In the genomic region with DNA sequence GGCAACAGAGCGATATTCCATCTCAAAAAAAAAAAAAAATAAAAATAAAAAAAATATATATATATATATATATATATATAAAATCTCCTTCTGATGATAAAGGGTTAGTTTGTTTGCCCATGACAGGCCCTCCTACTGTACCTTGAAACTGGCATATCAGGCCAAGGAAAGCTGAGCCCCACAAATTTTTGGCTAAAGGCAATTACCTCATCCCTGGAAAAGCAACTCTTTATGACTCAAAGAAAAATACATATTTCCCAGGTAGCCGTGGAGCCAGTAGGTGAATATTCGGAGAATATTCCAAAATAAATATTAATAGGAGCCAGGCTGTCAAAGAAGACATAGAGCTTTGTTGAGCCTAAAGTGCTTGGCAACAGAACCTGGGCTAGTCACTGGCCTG, we compare ENCODE assay signal across 28 cellular contexts.
"Had no signal": no experiment of that assay in that cellular context is flagged by ENCODE, and none has a peak within 500 bp of the region (broad histone marks: within the 10 kb centered on the region; RNA-seq: fewer than 3 reads in every experiment).

No MANE protein-coding gene starts in this region.

- H3K27ac ChIP-seq: stomach, suprapubic skin, testis, thoracic aorta, thyroid gland, tibial artery, tibial nerve, transverse colon, upper lobe of left lung, upper lobe of right lung, uterus, vagina had no signal

- H3K27me3 Mint-ChIP-seq: stimulated activated memory B cell treated with anti-CD40 and anti-IgM and Interleukin-4, amounts not matched to agents 10 μg/mL and 1 μg/mL and 100 μg/mL, for 72 hours; stimulated activated naive B cell treated with anti-CD40 and anti-IgM and Interleukin-4, amounts not matched to agents 10 μg/mL and 1 μg/mL and 100 μg/mL, for 72 hours; stimulated activated naive CD8-positive, alpha-beta T cell treated with anti-CD3 and anti-CD28 coated beads, Interleukin-15, amount 100 ng/mL, for 72 hours; stimulated activated naive CD8-positive, alpha-beta T cell treated with anti-CD3 and anti-CD28 coated beads, Interleukin-15, Interleukin-2, amounts not matched to agents 100 ng/mL and 50 ng/mL, for 24 hours had no signal

- DNase-seq: stimulated activated CD4-positive, alpha-beta T cell treated with anti-CD3 and anti-CD28 coated beads, Interleukin-2, amount 100 ng/mL, for 48 hours; stimulated activated CD4-positive, alpha-beta T cell treated with anti-CD3 and anti-CD28 coated beads, Interleukin-4, amount 100 ng/mL, for 1 hour; stimulated activated CD4-positive, alpha-beta T cell treated with anti-CD3 and anti-CD28 coated beads, Interleukin-4, amount 100 ng/mL, for 24 hours; stimulated activated CD4-positive, alpha-beta T cell treated with anti-CD3 and anti-CD28 coated beads, Interleukin-4, amount 100 ng/mL, for 4 hours; stimulated activated CD8-positive, alpha-beta memory T cell treated with anti-CD3 and anti-CD28 coated beads, Interleukin-4, amount 100 ng/mL, for 48 hours; stimulated activated naive B cell treated with anti-CD40 and anti-IgM and Interleukin-4, amounts not matched to agents 10 μg/mL and 1 μg/mL and 100 μg/mL, for 72 hours; stimulated activated naive CD4-positive, alpha-beta T cell; stimulated activated naive CD4-positive, alpha-beta T cell treated with Interleukin-2 at 50 U/mL for 16 hours; stimulated activated naive CD8-positive, alpha-beta T cell treated with anti-CD3 and anti-CD28 coated beads, Interleukin-15, amount 100 ng/mL, for 72 hours; stimulated activated naive CD8-positive, alpha-beta T cell treated with anti-CD3 and anti-CD28 coated beads, Interleukin-15, Interleukin-2, amounts not matched to agents 100 U/mL and 50 U/mL, for 24 hours; substantia nigra; testis; thyroid gland; transverse colon; trophoblast cell; upper lobe of left lung; upper lobe of right lung; uterus had no signal

- H3K4me1 ChIP-seq: stomach, suprapubic skin, testis, tibial nerve, transverse colon, upper lobe of left lung, upper lobe of right lung, uterus, vagina had no signal

- H3K4me3 ChIP-seq: stomach, suprapubic skin, testis, thoracic aorta, thyroid gland, tibial artery, tibial nerve, transverse colon, upper lobe of left lung, upper lobe of right lung, uterus, vagina had no signal

- H3K4me3 Mint-ChIP-seq: stimulated activated effector memory CD8-positive, alpha-beta T cell treated with anti-CD3 and anti-CD28 coated beads, Interleukin-12 subunit alpha, Interleukin-12 subunit beta, amount 100 ng/mL, for 72 hours; stimulated activated memory B cell treated with anti-CD40 and anti-IgM and Interleukin-4, amounts not matched to agents 10 μg/mL and 1 μg/mL and 100 μg/mL, for 72 hours; stimulated activated naive B cell treated with anti-CD40 and anti-IgM and Interleukin-4, amounts not matched to agents 10 μg/mL and 1 μg/mL and 100 μg/mL, for 72 hours; stimulated activated naive CD8-positive, alpha-beta T cell treated with anti-CD3 and anti-CD28 coated beads, Interleukin-15, amount 100 ng/mL, for 72 hours; stimulated activated naive CD8-positive, alpha-beta T cell treated with anti-CD3 and anti-CD28 coated beads, Interleukin-15, Interleukin-2, amounts not matched to agents 100 ng/mL and 50 ng/mL, for 24 hours; type B pancreatic cell had no signal

- H3K27me3 ChIP-seq: stomach, suprapubic skin, testis, thyroid gland, tibial artery, tibial nerve, transverse colon, upper lobe of left lung, upper lobe of right lung, uterus, vagina had no signal

- H3K36me3 Mint-ChIP-seq: stimulated activated effector memory CD8-positive, alpha-beta T cell treated with anti-CD3 and anti-CD28 coated beads, Interleukin-12 subunit alpha, Interleukin-12 subunit beta, amount 100 ng/mL, for 72 hours; stimulated activated memory B cell treated with anti-CD40 and anti-IgM and Interleukin-4, amounts not matched to agents 10 μg/mL and 1 μg/mL and 100 μg/mL, for 72 hours had no signal

- ATAC-seq: stimulated activated effector memory CD8-positive, alpha-beta T cell treated with anti-CD3 and anti-CD28 coated beads, Interleukin-12 subunit alpha, Interleukin-12 subunit beta, amount 100 ng/mL, for 72 hours; stimulated activated memory B cell treated with anti-CD40 and anti-IgM and Interleukin-4, amounts not matched to agents 10 μg/mL and 1 μg/mL and 100 μg/mL, for 72 hours; stimulated activated naive B cell treated with anti-CD40 and anti-IgM and Interleukin-4, amounts not matched to agents 10 μg/mL and 1 μg/mL and 100 μg/mL, for 72 hours; stimulated activated naive CD8-positive, alpha-beta T cell treated with anti-CD3 and anti-CD28 coated beads, Interleukin-15, amount 100 ng/mL, for 72 hours; stimulated activated naive CD8-positive, alpha-beta T cell treated with anti-CD3 and anti-CD28 coated beads, Interleukin-15, Interleukin-2, amounts not matched to agents 100 U/mL and 50 U/mL, for 24 hours; upper lobe of right lung had no signal

- H3K27ac Mint-ChIP-seq: stimulated activated effector memory CD8-positive, alpha-beta T cell treated with anti-CD3 and anti-CD28 coated beads, Interleukin-12 subunit alpha, Interleukin-12 subunit beta, amount 100 ng/mL, for 72 hours; stimulated activated memory B cell treated with anti-CD40 and anti-IgM and Interleukin-4, amounts not matched to agents 10 μg/mL and 1 μg/mL and 100 μg/mL, for 72 hours; stimulated activated naive B cell treated with anti-CD40 and anti-IgM and Interleukin-4, amounts not matched to agents 10 μg/mL and 1 μg/mL and 100 μg/mL, for 72 hours; stimulated activated naive CD8-positive, alpha-beta T cell treated with anti-CD3 and anti-CD28 coated beads, Interleukin-15, amount 100 ng/mL, for 72 hours; stimulated activated naive CD8-positive, alpha-beta T cell treated with anti-CD3 and anti-CD28 coated beads, Interleukin-15, Interleukin-2, amounts not matched to agents 100 ng/mL and 50 ng/mL, for 24 hours; type B pancreatic cell had no signal

- H3K36me3 ChIP-seq: stomach, suprapubic skin, thoracic aorta, thyroid gland, tibial artery, tibial nerve, transverse colon, upper lobe of left lung, upper lobe of right lung, uterus, vagina had no signal

- H3K4me1 Mint-ChIP-seq: stimulated activated effector memory CD8-positive, alpha-beta T cell treated with anti-CD3 and anti-CD28 coated beads, Interleukin-12 subunit alpha, Interleukin-12 subunit beta, amount 100 ng/mL, for 72 hours; stimulated activated memory B cell treated with anti-CD40 and anti-IgM and Interleukin-4, amounts not matched to agents 10 μg/mL and 1 μg/mL and 100 μg/mL, for 72 hours; stimulated activated naive B cell treated with anti-CD40 and anti-IgM and Interleukin-4, amounts not matched to agents 10 μg/mL and 1 μg/mL and 100 μg/mL, for 72 hours; stimulated activated naive CD8-positive, alpha-beta T cell treated with anti-CD3 and anti-CD28 coated beads, Interleukin-15, amount 100 ng/mL, for 72 hours had no signal

- H3K9me3 ChIP-seq: testis, thyroid gland, transverse colon, upper lobe of right lung, uterus, vagina had no signal
